Comparison of ENCODE assay signal across 23 cellular contexts in genomic region chr7:136688601-136689000, GRCh38.
"Had no signal": no experiment of that assay in that cellular context is flagged by ENCODE, and none has a peak within 500 bp of the region (broad histone marks: within the 10 kb centered on the region; RNA-seq: fewer than 3 reads in every experiment).

No MANE protein-coding gene starts in this region.

- H3K9me3 ChIP-seq: stomach, suprapubic skin, testis, thoracic aorta, thyroid gland, tibial artery, tibial nerve, transverse colon, upper lobe of left lung, upper lobe of right lung, uterus, vagina had no signal

- DNase-seq: stimulated activated CD4-positive, alpha-beta T cell treated with anti-CD3 and anti-CD28 coated beads, Interleukin-2, amount 100 ng/mL, for 48 hours; stimulated activated CD4-positive, alpha-beta T cell treated with anti-CD3 and anti-CD28 coated beads, Interleukin-4, amount 100 ng/mL, for 1 hour; stimulated activated CD4-positive, alpha-beta T cell treated with anti-CD3 and anti-CD28 coated beads, Interleukin-4, amount 100 ng/mL, for 24 hours; stimulated activated CD4-positive, alpha-beta T cell treated with anti-CD3 and anti-CD28 coated beads, Interleukin-4, amount 100 ng/mL, for 4 hours; stimulated activated CD8-positive, alpha-beta memory T cell treated with anti-CD3 and anti-CD28 coated beads, Interleukin-4, amount 100 ng/mL, for 48 hours; stimulated activated naive B cell treated with anti-CD40 and anti-IgM and Interleukin-4, amounts not matched to agents 10 μg/mL and 1 μg/mL and 100 μg/mL, for 72 hours; stimulated activated naive CD4-positive, alpha-beta T cell; stimulated activated naive CD4-positive, alpha-beta T cell treated with Interleukin-2 at 50 U/mL for 16 hours; stimulated activated naive CD8-positive, alpha-beta T cell treated with anti-CD3 and anti-CD28 coated beads, Interleukin-15, amount 100 ng/mL, for 72 hours; stimulated activated naive CD8-positive, alpha-beta T cell treated with anti-CD3 and anti-CD28 coated beads, Interleukin-15, Interleukin-2, amounts not matched to agents 100 U/mL and 50 U/mL, for 24 hours; stomach; substantia nigra; testis; thyroid gland; tibial artery; transverse colon; upper lobe of left lung; upper lobe of right lung; uterus had no signal

- H3K36me3 ChIP-seq: stomach, suprapubic skin, thoracic aorta, thyroid gland, tibial artery, tibial nerve, transverse colon, upper lobe of left lung, upper lobe of right lung, uterus, vagina had no signal

- H3K4me1 ChIP-seq: stomach, suprapubic skin, testis, tibial artery, tibial nerve, transverse colon, upper lobe of left lung, upper lobe of right lung, uterus, vagina had no signal

- H3K27ac ChIP-seq: stomach, suprapubic skin, testis, thoracic aorta, thyroid gland, tibial artery, tibial nerve, transverse colon, upper lobe of left lung, upper lobe of right lung, uterus, vagina had no signal

- H3K27me3 ChIP-seq: stomach, suprapubic skin, testis, thyroid gland, tibial artery, tibial nerve, transverse colon, upper lobe of left lung, upper lobe of right lung, uterus, vagina had no signal

- H3K4me3 ChIP-seq: stomach, suprapubic skin, testis, thoracic aorta, thyroid gland, tibial artery, tibial nerve, transverse colon, upper lobe of left lung, upper lobe of right lung, uterus, vagina had no signal
